22 cellular contexts compared by ENCODE assay signal in the genomic region with DNA sequence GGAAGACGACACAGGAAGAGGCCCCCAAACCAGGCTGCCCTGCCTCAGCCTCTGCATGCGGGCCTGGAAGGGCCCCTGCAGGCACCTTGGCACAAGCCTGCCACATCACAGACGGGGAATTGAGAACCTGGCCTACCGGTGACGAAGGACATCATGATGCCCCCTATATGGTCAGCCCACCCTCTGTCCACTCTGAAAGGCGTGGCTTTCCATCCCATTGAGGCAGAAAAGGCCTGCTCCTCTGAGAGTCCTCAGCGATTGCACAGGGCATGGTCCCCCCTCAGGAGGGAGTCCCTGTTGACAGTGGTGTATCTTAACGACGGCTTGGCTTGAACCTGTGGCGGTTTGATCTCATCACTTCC. TPM values are rescaled to one million over a fixed set of nuclear protein-coding genes. Genes with fewer than 3 reads are reported as not detected.
"Had no signal": no experiment of that assay in that cellular context is flagged by ENCODE, and none has a peak within 500 bp of the region (broad histone marks: within the 10 kb centered on the region; RNA-seq: fewer than 3 reads in every experiment).

No MANE protein-coding gene starts in this region.

- H3K4me2 ChIP-seq: hepatocyte had no signal

- H3K4me3 Mint-ChIP-seq: dendritic cell treated with granulocyte-macrophage colony-stimulating factor and Interleukin-4, amounts not matched to agents 40 ng/mL and 50 ng/mL, for 4 days; effector memory CD8-positive, alpha-beta T cell; mesothelial cell of epicardium; nephron had no signal

- H3K4me1 Mint-ChIP-seq: mesothelial cell of epicardium, nephron had no signal

- H3K27ac Mint-ChIP-seq: dendritic cell treated with granulocyte-macrophage colony-stimulating factor and Interleukin-4, amounts not matched to agents 40 ng/mL and 50 ng/mL, for 4 days; effector memory CD8-positive, alpha-beta T cell; mesothelial cell of epicardium; nephron had no signal

- H3K4me1 ChIP-seq: esophagus squamous epithelium, gastroesophageal sphincter, psoas muscle, sigmoid colon, stomach had no signal

- H2AFZ ChIP-seq: hepatocyte had no signal

- H3K36me3 Mint-ChIP-seq: mesothelial cell of epicardium had no signal

- H3K4me3 ChIP-seq: esophagus squamous epithelium, gastroesophageal sphincter, hepatocyte, psoas muscle, sigmoid colon, skin epidermis, stomach, thoracic aorta had no signal

- H3K27ac ChIP-seq: esophagus squamous epithelium, gastroesophageal sphincter, hepatocyte, psoas muscle, sigmoid colon, skin epidermis, stomach, thoracic aorta had no signal

- H3K27me3 ChIP-seq: hepatocyte had no signal

- H3K36me3 ChIP-seq: esophagus squamous epithelium, gastroesophageal sphincter, sigmoid colon, stomach, thoracic aorta had no signal

- ATAC-seq: effector memory CD8-positive, alpha-beta T cell; gastroesophageal sphincter; psoas muscle had no signal

- DNase-seq: effector memory CD8-positive, alpha-beta T cell; esophagus squamous epithelium; foreskin fibroblast; retina; stimulated activated naive CD4-positive, alpha-beta T cell; substantia nigra; trophoblast cell had no signal

- H3K9me3 ChIP-seq: esophagus squamous epithelium, gastroesophageal sphincter, psoas muscle, sigmoid colon, stomach, thoracic aorta had no signal

- H3K9me3 Mint-ChIP-seq: dendritic cell treated with granulocyte-macrophage colony-stimulating factor and Interleukin-4, amounts not matched to agents 40 ng/mL and 50 ng/mL, for 4 days; effector memory CD8-positive, alpha-beta T cell; mesothelial cell of epicardium; nephron had no signal

- H3K27me3 Mint-ChIP-seq: dendritic cell treated with granulocyte-macrophage colony-stimulating factor and Interleukin-4, amounts not matched to agents 40 ng/mL and 50 ng/mL, for 4 days had no signal

RNA-seq across cellular contexts. Expression of gene KRTAP10-1, which starts 11.4 kb away (rescaled TPM):
- total RNA-seq: epithelial cell of proximal tubule, esophagus squamous epithelium, gastroesophageal sphincter, hepatocyte, kidney epithelial cell, mesothelial cell of epicardium, mucosa of gallbladder, myocyte, omental fat pad, psoas muscle, sigmoid colon, stomach, thoracic aorta had no signal
- polyA plus RNA-seq: hepatocyte, psoas muscle, sigmoid colon, stomach had no signal

RNA-seq across cellular contexts. Expression of gene KRTAP10-2, which starts 22.7 kb away (rescaled TPM):
- total RNA-seq: epithelial cell of proximal tubule, esophagus squamous epithelium, gastroesophageal sphincter, hepatocyte, kidney epithelial cell, mesothelial cell of epicardium, mucosa of gallbladder, myocyte, omental fat pad, psoas muscle, sigmoid colon, stomach, thoracic aorta had no signal
- polyA plus RNA-seq: hepatocyte, psoas muscle, sigmoid colon, stomach had no signal

RNA-seq across cellular contexts. Expression of gene KRTAP10-3, which starts 30.0 kb away (rescaled TPM):
- total RNA-seq: epithelial cell of proximal tubule, esophagus squamous epithelium, gastroesophageal sphincter, hepatocyte, kidney epithelial cell, mesothelial cell of epicardium, mucosa of gallbladder, myocyte, omental fat pad, psoas muscle, stomach, thoracic aorta had no signal
- polyA plus RNA-seq: hepatocyte, psoas muscle, sigmoid colon, stomach had no signal

RNA-seq across cellular contexts. Expression of gene KRTAP10-4, which starts 44.9 kb away (rescaled TPM):
- total RNA-seq: epithelial cell of proximal tubule, esophagus squamous epithelium, gastroesophageal sphincter, hepatocyte, kidney epithelial cell, mesothelial cell of epicardium, mucosa of gallbladder, myocyte, omental fat pad, psoas muscle, sigmoid colon, stomach, thoracic aorta had no signal
- polyA plus RNA-seq: hepatocyte, psoas muscle, sigmoid colon, stomach had no signal

RNA-seq across cellular contexts. Expression of gene KRTAP10-5, which starts 51.8 kb away (rescaled TPM):
- total RNA-seq: epithelial cell of proximal tubule, esophagus squamous epithelium, gastroesophageal sphincter, hepatocyte, kidney epithelial cell, mesothelial cell of epicardium, mucosa of gallbladder, myocyte, omental fat pad, psoas muscle, sigmoid colon, stomach, thoracic aorta had no signal
- polyA plus RNA-seq: hepatocyte, psoas muscle, sigmoid colon had no signal
